Comparison of ENCODE assay signal across 8 cellular contexts in the genomic region with DNA sequence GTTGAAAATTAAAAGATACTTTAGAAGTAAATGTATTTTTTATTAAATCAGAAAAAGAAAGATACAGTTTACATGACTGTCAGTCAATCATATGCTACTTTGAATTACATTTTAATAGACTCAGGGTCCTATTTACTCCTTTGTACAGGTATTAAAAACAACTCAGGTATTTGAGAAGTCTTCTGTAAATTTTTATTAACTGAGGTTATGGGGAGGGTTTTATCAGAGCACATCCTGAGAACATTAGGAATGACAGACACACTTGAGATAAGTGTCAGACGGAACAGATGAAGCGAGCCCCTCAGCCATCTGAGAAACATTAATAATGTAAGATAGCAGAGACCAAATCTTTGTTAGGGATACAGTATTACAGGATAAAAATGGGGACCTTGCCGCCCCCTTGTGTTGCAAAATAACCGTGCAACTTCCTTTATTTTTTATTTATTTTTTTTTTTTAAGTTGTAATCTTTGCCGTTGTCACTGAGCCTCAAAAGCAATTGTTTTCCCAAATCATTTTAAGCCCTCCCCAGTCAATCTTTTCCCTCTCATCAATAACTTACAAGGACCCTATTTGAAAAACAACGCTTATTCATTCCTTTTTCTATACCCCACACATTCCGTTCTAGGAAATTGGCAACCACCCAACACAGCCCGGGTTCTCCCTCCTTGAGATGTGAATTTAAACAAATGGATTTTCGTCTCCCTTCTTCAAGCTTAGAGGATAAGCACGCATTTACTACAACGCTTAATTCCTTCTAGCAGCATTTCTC.
DNase-seq lines count a peak whose midpoint lies in the region; ATAC-seq, FAIRE-seq and TF ChIP-seq lines count a peak whose summit lies in the region.

No MANE protein-coding gene starts in this region.

- peaks cover 43% of the 10 kb centered on the region for H3K4me1 Mint-ChIP-seq in nephron

- no peak for TF ChIP-seq POLR2A in HCT116 (IDR thresholded peaks at IDR 0.05; ENCODE audit: borderline replicate concordance, extremely low read depth, insufficient read depth, insufficient read length)

- POLR2A ChIA-PET in HCT116 (lab: Charles Lee): no interaction called here

- RAD21 ChIA-PET in HCT116 (lab: Charles Lee; ENCODE audit: low non-redundant PET in 1 of 2, low total read pairs in 2 of 2, uncharacterized antibody in 2 of 2, unreplicated experiment in 2 of 2): no interaction called here

- H3K27ac ChIP-seq in BLaER1 treated with 17β-estradiol and CSF1 and Interleukin-3, amounts not matched to agents 10 nM and 100 nM: peak overlapping the region in 5 of 11 experiments; percentile 15 to 55 (median 35); a peak in 6 of 22 replicates
- H3K27ac ChIP-seq in HCT116 (ENCODE audit: low read depth, low read length) (no peak overlapping the region), SU-DHL-6 (ENCODE audit: low read depth, low read length) (no peak overlapping the region), small intestine (ENCODE audit: low read depth in 1 of 2, low read length in 1 of 2) (no peak overlapping the region)

- H3K4me1 ChIP-seq in BLaER1 treated with 17β-estradiol and CSF1 and Interleukin-3, amounts not matched to agents 10 nM and 100 nM: peaks cover 45 to 69% (median 54%) of the 10 kb centered on the region in 10 experiments
- H3K4me1 ChIP-seq in HCT116 (ENCODE audit: control insufficient read depth in 1 of 2, insufficient read depth in 2 of 2, low read length in 2 of 2): peaks cover 0 to 22% of the 10 kb centered on the region in 2 experiments; a peak in 2 of 4 replicates
- peaks cover 4 to 5% of the 10 kb centered on the region in 2 donors for H3K4me1 ChIP-seq in small intestine (ENCODE audit: control insufficient read depth in 2 of 2, insufficient read depth in 1 of 2, low read depth in 1 of 2, low read length in 1 of 2)

- H3K27me3 Mint-ChIP-seq in nephron (ENCODE audit: low read depth): no peaks in the 10 kb centered on the region

- peak overlapping the region in 7 of 11 experiments; percentile 24 to 64 (median 51); a peak in 9 of 22 replicates for H3K9ac ChIP-seq in BLaER1 treated with 17β-estradiol and CSF1 and Interleukin-3, amounts not matched to agents 10 nM and 100 nM
- H3K9ac ChIP-seq in HCT116 (ENCODE audit: low read length): no peak overlapping the region
- H3K9ac ChIP-seq in SU-DHL-6 (ENCODE audit: low read length): no peak overlapping the region

- 10 to 18% (median 15%) methylated on average over 11 of the region's 11 CpGs for WGBS in small intestine, 3 donors

- H3K4me3 Mint-ChIP-seq in nephron: peak overlapping the region; percentile 46 to 81 (median 69)

- BruUV-seq in HCT116 (replicated peaks; lab: Mats Ljungman, UMichigan): no TSS peak

- H3K4me2 ChIP-seq in BLaER1 treated with 17β-estradiol and CSF1 and Interleukin-3, amounts not matched to agents 10 nM and 100 nM: peak overlapping the region in 10 of 11 experiments; percentile 1 to 69 (median 31); a peak in 12 of 22 replicates
- H3K4me2 ChIP-seq in HCT116 (ENCODE audit: low read length): peak overlapping the region; percentile 32
- H3K4me2 ChIP-seq in SU-DHL-6 (ENCODE audit: low read depth, low read length, poor library complexity, severe bottlenecking): peak overlapping the region; percentile 14

- no peaks in the 10 kb centered on the region for H3K36me3 ChIP-seq in BLaER1 treated with 17β-estradiol and CSF1 and Interleukin-3, amounts not matched to agents 10 nM and 100 nM
- no peaks in the 10 kb centered on the region for H3K36me3 ChIP-seq in HCT116 (ENCODE audit: control insufficient read depth in 1 of 2, insufficient read depth in 2 of 2, low read length in 2 of 2)
- H3K36me3 ChIP-seq in SU-DHL-6 (ENCODE audit: low read length): no peaks in the 10 kb centered on the region
- no peaks in the 10 kb centered on the region for H3K36me3 ChIP-seq in small intestine (ENCODE audit: control insufficient read depth in 2 of 2, insufficient read depth in 2 of 2, low read length in 2 of 2)

- peak overlapping the region in 2 of 10 experiments; percentile 30 to 33; a peak in 2 of 20 replicates for H3K4me3 ChIP-seq in BLaER1 treated with 17β-estradiol and CSF1 and Interleukin-3, amounts not matched to agents 10 nM and 100 nM
- H3K4me3 ChIP-seq in HCT116 (replicated peaks in 1 of 2; ENCODE audit: low read depth in 1 of 2, low read length in 2 of 2) (no peak overlapping the region), SU-DHL-6 (ENCODE audit: insufficient read depth, low read length, poor library complexity, severe bottlenecking) (no peak overlapping the region), choroid plexus epithelial cell (ENCODE audit: low read depth, low read length) (peak overlapping the region; percentile 26), small intestine (ENCODE audit: low read depth in 1 of 2, low read length in 2 of 2) (no peak overlapping the region)

- H3K36me3 Mint-ChIP-seq in nephron (ENCODE audit: low read depth): no peaks in the 10 kb centered on the region

- no peak for FAIRE-seq in small intestine (lab: Jason Lieb, UNC)

- ATAC-seq in HCT116 (peak; percentile 48; the same call in 1 of the 2 replicates), GM18517 (IDR thresholded peaks at IDR 0.05; ENCODE audit: unreplicated experiment) (no peak)

- H3F3A ChIP-seq in SU-DHL-6 (ENCODE audit: insufficient read depth): 0 out of 2 replicates have a peak, but pooled peaks cover 9% of the 10 kb centered on the region

- TF ChIP-seq CTCF in HCT116 (IDR thresholded peaks at IDR 0.05 in 2 of 3, conservative IDR thresholded peaks at IDR 0.05 in 1 of 3; ENCODE audit: borderline replicate concordance in 1 of 3, insufficient read depth in 1 of 3, low read depth in 2 of 3, low read length in 2 of 3): peak; percentile 51; a peak in 5 of 6 replicates
- peak; percentile 36 for TF ChIP-seq CTCF in SU-DHL-6 (IDR thresholded peaks at IDR 0.05; ENCODE audit: insufficient read depth, low read length, poor library complexity, severe bottlenecking)
- TF ChIP-seq CTCF in choroid plexus epithelial cell (conservative IDR thresholded peaks at IDR 0.05; ENCODE audit: low read depth, low read length): peak; percentile 70
- peak; percentile 63 to 72 (median 70) for TF ChIP-seq CTCF in nephron (IDR thresholded peaks at IDR 0.05; ENCODE audit: unreplicated experiment in 3 of 3)

- H3K27ac Mint-ChIP-seq in nephron: peak overlapping the region in 2 of 3 experiments; percentile 53 to 76

- intact Hi-C loops in HCT116 (cut with micrococcal nuclease): loop anchor here (2.0 to 10.0 kb wide), 3 partner anchors 119 to 719 kb away; no protein-coding TSS in a partner anchor

- no peaks in the 10 kb centered on the region for H3K9me2 ChIP-seq in HCT116 (ENCODE audit: insufficient read depth)
- H3K9me2 ChIP-seq in SU-DHL-6 (replicated peaks; ENCODE audit: insufficient read depth, low read length): no peaks in the 10 kb centered on the region

- H3K9me3 ChIP-seq in BLaER1 treated with 17β-estradiol and CSF1 and Interleukin-3, amounts not matched to agents 10 nM and 100 nM (replicated peaks in 1 of 11): no peaks in the 10 kb centered on the region
- H3K9me3 ChIP-seq in HCT116 (ENCODE audit: control insufficient read depth in 1 of 2, insufficient read depth in 1 of 2, low read depth in 1 of 2, low read length in 2 of 2) (no peaks in the 10 kb centered on the region), SU-DHL-6 (ENCODE audit: insufficient read depth, low read length) (no peaks in the 10 kb centered on the region), small intestine (ENCODE audit: control insufficient read depth, low read depth) (no peaks in the 10 kb centered on the region)

- H3K27me3 ChIP-seq in BLaER1 treated with 17β-estradiol and CSF1 and Interleukin-3, amounts not matched to agents 10 nM and 100 nM: no peaks in the 10 kb centered on the region
- H3K27me3 ChIP-seq in HCT116 (ENCODE audit: insufficient read depth, low read length) (no peaks in the 10 kb centered on the region), SU-DHL-6 (ENCODE audit: low read length) (no peaks in the 10 kb centered on the region), small intestine (ENCODE audit: control insufficient read depth in 2 of 2, insufficient read depth in 2 of 2, low read length in 2 of 2) (no peaks in the 10 kb centered on the region)

- H3K79me2 ChIP-seq in HCT116 (ENCODE audit: insufficient read depth, low read length) (no peaks in the 10 kb centered on the region), SU-DHL-6 (ENCODE audit: insufficient read depth, low read length) (no peaks in the 10 kb centered on the region)

- H3K9me3 Mint-ChIP-seq in nephron: no peaks in the 10 kb centered on the region

- H2AFZ ChIP-seq in HCT116 (ENCODE audit: low read depth, low read length, poor library complexity, severe bottlenecking) (peak overlapping the region; percentile 88), SU-DHL-6 (ENCODE audit: low read depth, low read length, severe bottlenecking) (no peak overlapping the region)

- DNase-seq in HCT116 (ENCODE audit: low read depth, low spot score): no peak
- peak; percentile 60 for DNase-seq in choroid plexus epithelial cell (ENCODE audit: low read depth)
- DNase-seq in small intestine: no peak
- DNase-seq in DMS153 (lab: John Stamatoyannopoulos, UW): no peak

- TF ChIP-seq RAD21 in HCT116 (IDR thresholded peaks at IDR 0.05; ENCODE audit: low read depth): peak; percentile 64

- H4K20me1 ChIP-seq in BLaER1 treated with 17β-estradiol and CSF1 and Interleukin-3, amounts not matched to agents 10 nM and 100 nM: no peaks in the 10 kb centered on the region
- H4K20me1 ChIP-seq in HCT116 (ENCODE audit: insufficient read depth) (no peaks in the 10 kb centered on the region), SU-DHL-6 (ENCODE audit: low read depth, low read length) (no peaks in the 10 kb centered on the region)

- CTCF ChIA-PET in HCT116 (lab: Charles Lee): no interaction called here

TF ChIP-seq in HCT116, 20 proteins besides CTCF, POLR2A, EP300 and RAD21:
- TF ChIP-seq, protein P1, sequence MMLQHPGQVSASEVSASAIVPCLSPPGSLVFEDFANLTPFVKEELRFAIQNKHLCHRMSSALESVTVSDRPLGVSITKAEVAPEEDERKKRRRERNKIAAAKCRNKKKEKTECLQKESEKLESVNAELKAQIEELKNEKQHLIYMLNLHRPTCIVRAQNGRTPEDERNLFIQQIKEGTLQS (IDR thresholded peaks at IDR 0.05): no peak
- TF ChIP-seq POLR2AphosphoS5 (IDR thresholded peaks at IDR 0.05; ENCODE audit: low read depth, low read length): no peak

Comparison
In these comparisons a context has a peak if more than half of its experiments do, and no peak if none do; other contexts are left out.
1. H3K9ac ChIP-seq: peak in BLaER1 treated with 17β-estradiol and CSF1 and Interleukin-3, amounts not matched to agents 10 nM and 100 nM (7 of 11); none in HCT116 (single experiment) and SU-DHL-6 (single experiment).
2. Peak in every context shown above with its lines, with median percentiles within 50 percentile points of each other: H3K4me2 ChIP-seq and CTCF ChIP-seq.